ENCODE assay signal across 22 cellular contexts in genomic region chr6:20672038-20672437, GRCh38.
A peak's percentile ranks its signal among the peaks of the same experiment; 100 is the strongest.
DNase-seq lines count a peak whose midpoint lies in the region; ATAC-seq, FAIRE-seq and TF ChIP-seq lines count a peak whose summit lies in the region.
"Had no signal": no experiment of that assay in that cellular context is flagged by ENCODE, and none has a peak within 500 bp of the region (broad histone marks: within the 10 kb centered on the region; RNA-seq: fewer than 3 reads in every experiment).

No MANE protein-coding gene starts in this region.

- no peak for ATAC-seq in K562
- ATAC-seq in GM21529 (IDR thresholded peaks at IDR 0.05; ENCODE audit: unreplicated experiment), result no peak
- ATAC-seq: CD8-positive, alpha-beta T cell had no signal

- no peak overlapping the region for H3K9ac ChIP-seq in H9 (ENCODE audit: extremely low read depth, insufficient read length, low read length)
- no peak overlapping the region for H3K9ac ChIP-seq in K562 (ENCODE audit: insufficient read depth in 1 of 2, low read depth in 2 of 2, low read length in 2 of 2)
- H3K9ac ChIP-seq: BLaER1 had no signal

- DNase-seq in H9 (no peak), K562 (ENCODE audit: extremely low read depth in 1 of 4, low spot score in 3 of 4) (no peak), activated T-cell treated with anti-CD3 and anti-CD28 coated beads for 4 hours (no peak), ascending aorta (ENCODE audit: low spot score in 2 of 2) (no peak)
- DNase-seq: 8988T; ACHN; BE2C; C1 segment of cervical spinal cord; Caco-2; Calu3; CD4-positive, alpha-beta T cell; CD8-positive, alpha-beta T cell; DMS79 treated with DMSO at 0.1 percent for 48 hours; GF-D8 had no signal

- no peak overlapping the region for H2BK15ac ChIP-seq in H9 (ENCODE audit: low read depth, low read length)

- no peak overlapping the region for H2AFZ ChIP-seq in H9 (ENCODE audit: low read length)
- no peak overlapping the region for H2AFZ ChIP-seq in K562 (ENCODE audit: low read depth, low read length)

- H2AK5ac ChIP-seq in H9 (ENCODE audit: insufficient read length, low read length), result no peak overlapping the region

- no peaks in the 10 kb centered on the region for H3K23me2 ChIP-seq in H9 (ENCODE audit: insufficient read length, low read depth, low read length, poor library complexity, severe bottlenecking)

- H4K8ac ChIP-seq in H9 (replicated peaks; ENCODE audit: insufficient read length, low read depth, low read length), result no peak overlapping the region

- in situ Hi-C loops in K562 (cut with MboI), result no loop called here

- H2BK5ac ChIP-seq in H9 (ENCODE audit: insufficient read length, low read length), result no peak overlapping the region

- H3K27ac Mint-ChIP-seq in H9, result peak overlapping the region in 2 of 3 experiments; percentile 71 to 74; a peak in 3 of 7 replicates
- H3K27ac Mint-ChIP-seq: CD4-positive, alpha-beta T cell; CD8-positive, alpha-beta T cell had no signal

- TF ChIP-seq CTCF in H9 (conservative IDR thresholded peaks at IDR 0.05), result no peak
- no peak for TF ChIP-seq CTCF in K562 (IDR thresholded peaks at IDR 0.05 in 2 of 3, conservative IDR thresholded peaks at IDR 0.05 in 1 of 3; ENCODE audit: insufficient read depth in 2 of 3, low read depth in 1 of 3, low read length in 3 of 3)
- TF ChIP-seq CTCF in ascending aorta (IDR thresholded peaks at IDR 0.05), result no peak

- no peak overlapping the region for H3K4ac ChIP-seq in H9 (ENCODE audit: low read depth, low read length)

- BruUV-seq in K562 (replicated peaks; lab: Mats Ljungman, UMichigan), result no TSS peak

- H3K36me3 Mint-ChIP-seq in H9 (ENCODE audit: insufficient read depth in 1 of 3, low read depth in 3 of 3), result peaks cover 0 to 5% (median 0%) of the 10 kb centered on the region in 3 experiments; a peak in 1 of 7 replicates

- H3K4me1 ChIP-seq in H9 (ENCODE audit: insufficient read depth, low read length) (no peaks in the 10 kb centered on the region; the same call in 1 of the 2 replicates), K562 (replicated peaks in 1 of 2; ENCODE audit: control insufficient read depth in 2 of 2, insufficient read depth in 2 of 2, low read length in 2 of 2) (peaks cover 0 to 6% of the 10 kb centered on the region in 2 experiments; a peak in 2 of 5 replicates), ascending aorta (no peaks in the 10 kb centered on the region)
- H3K4me1 ChIP-seq: BLaER1, Caco-2 had no signal

- H3K36me3 ChIP-seq in K562 (ENCODE audit: control insufficient read depth, insufficient read depth, low read length), result no peaks in the 10 kb centered on the region
- H3K36me3 ChIP-seq in ascending aorta, result no peaks in the 10 kb centered on the region
- H3K36me3 ChIP-seq: BE2C had no signal

- H3K4me3 Mint-ChIP-seq in H9, result no peak overlapping the region
- H3K4me3 Mint-ChIP-seq: CD14-positive monocyte; CD4-positive, alpha-beta T cell; CD8-positive, alpha-beta T cell had no signal

- H3K56ac ChIP-seq in H9 (ENCODE audit: insufficient read length, low read depth, low read length), result no peak overlapping the region

- H3K79me2 ChIP-seq in H9 (ENCODE audit: insufficient read depth, low read length), result no peaks in the 10 kb centered on the region
- no peaks in the 10 kb centered on the region; the same call in 2 of the 3 replicates for H3K79me2 ChIP-seq in K562 (ENCODE audit: control insufficient read depth, insufficient read depth, low read length)

- H3K4me3 ChIP-seq in K562 (no peak overlapping the region), ascending aorta (no peak overlapping the region)
- H3K4me3 ChIP-seq: BLaER1 had no signal

- H3K9me3 ChIP-seq in H9 (ENCODE audit: control insufficient read depth, low read depth, low read length) (no peaks in the 10 kb centered on the region), K562 (replicated peaks; ENCODE audit: control insufficient read depth, insufficient read depth, low read depth, low read length) (no peaks in the 10 kb centered on the region), ascending aorta (no peaks in the 10 kb centered on the region)
- H3K9me3 ChIP-seq: BE2C, Caco-2 had no signal

- intact Hi-C loops in K562 (cut with micrococcal nuclease) (no loop called here), ascending aorta (cut with DNase I) (loop anchor here (5.0 kb wide), 1 partner anchor 295 kb away; no protein-coding TSS in a partner anchor)

- H2BK12ac ChIP-seq in H9 (ENCODE audit: insufficient read length, low read depth, low read length), result no peak overlapping the region

- no CpG with 5 or more reads among the region's 2 CpGs for WGBS in H9 (ENCODE audit: extremely low coverage, insufficient read length, low lambda C conversion rate)
- whole genome bisulfite sequencing in K562 (ENCODE audit: insufficient coverage, low coverage, missing lambda C conversion rate), result 60% methylated on average over 2 of the region's 2 CpGs

- H3T11ph ChIP-seq in H9 (ENCODE audit: low read length), result no peak overlapping the region

- TF ChIP-seq RAD21 in K562 (CRISPR knock-in tag; conservative IDR thresholded peaks at IDR 0.05 in 1 of 2, IDR thresholded peaks at IDR 0.05 in 1 of 2), result no peak

- H3K18ac ChIP-seq in H9 (ENCODE audit: insufficient read length, low read depth, low read length), result no peak overlapping the region

- H4K20me1 ChIP-seq in H9 (ENCODE audit: control insufficient read depth, insufficient read depth, insufficient read length) (no peaks in the 10 kb centered on the region), K562 (replicated peaks; ENCODE audit: control insufficient read depth, insufficient read depth, low read length) (no peaks in the 10 kb centered on the region; the same call in 1 of the 2 replicates)
- H4K20me1 ChIP-seq: BLaER1 had no signal

- no peak overlapping the region for H3K14ac ChIP-seq in H9 (ENCODE audit: insufficient read depth, low read length)

- H2BK120ac ChIP-seq in H9 (ENCODE audit: low read depth, low read length, poor library complexity, severe bottlenecking), result no peak overlapping the region

- no peaks in the 10 kb centered on the region for H3K79me1 ChIP-seq in H9 (ENCODE audit: insufficient read depth, low read depth, low read length, poor library complexity, severe bottlenecking)

- no peaks in the 10 kb centered on the region for H3K27me3 Mint-ChIP-seq in H9 (ENCODE audit: low read depth)
- H3K27me3 Mint-ChIP-seq: CD4-positive, alpha-beta T cell had no signal

- H3K27ac ChIP-seq in H9 (ENCODE audit: insufficient read length, low read depth, low read length) (no peak overlapping the region), K562 (ENCODE audit: extremely low read depth, low read depth, low read length) (no peak overlapping the region), ascending aorta (no peak overlapping the region)
- H3K27ac ChIP-seq: BLaER1 had no signal

- POLR2A ChIA-PET in K562 (lab: Yijun Ruan, JAX), result interaction anchor here (0.9 kb wide), 1 partner anchor 10 kb away, joined by 3 read pairs; no protein-coding TSS in a partner anchor

- H3K9me1 ChIP-seq in K562 (ENCODE audit: control insufficient read depth, insufficient read depth, low read length), result no peaks in the 10 kb centered on the region

- TF ChIP-seq POLR2A in K562 (conservative IDR thresholded peaks at IDR 0.05), result no peak

- H4K91ac ChIP-seq in H9 (ENCODE audit: insufficient read length, low read depth, low read length), result no peak overlapping the region

- H3K4me1 Mint-ChIP-seq in H9, result peaks cover 10 to 14% of the 10 kb centered on the region in 2 experiments

- CTCF ChIA-PET in K562 (lab: Yijun Ruan, JAX; ENCODE audit: low intra/inter-chr PET ratio), result no interaction called here

- H3K27me3 ChIP-seq in H9 (ENCODE audit: insufficient read depth, low read length), result no peaks in the 10 kb centered on the region
- H3K27me3 ChIP-seq in K562 (ENCODE audit: control insufficient read depth in 2 of 2, insufficient read depth in 2 of 2, low read length in 2 of 2), result no peaks in the 10 kb centered on the region
- H3K27me3 ChIP-seq in ascending aorta, result no peaks in the 10 kb centered on the region
- H3K27me3 ChIP-seq: BE2C, BLaER1 had no signal

- no peak overlapping the region for H3K4me2 ChIP-seq in H9 (ENCODE audit: insufficient read depth, insufficient read length, low read length)
- no peak overlapping the region for H3K4me2 ChIP-seq in K562 (ENCODE audit: insufficient read depth, low read length)
- H3K4me2 ChIP-seq: BLaER1 had no signal

- no peak overlapping the region for H2BK20ac ChIP-seq in H9 (ENCODE audit: low read depth, low read length, poor library complexity, severe bottlenecking)

- H3K9me3 Mint-ChIP-seq in H9, result no peaks in the 10 kb centered on the region; a peak in 1 of 5 replicates
- H3K9me3 Mint-ChIP-seq: CD4-positive, alpha-beta T cell had no signal

- H3K23ac ChIP-seq in H9 (ENCODE audit: insufficient read length, low read depth, low read length), result no peak overlapping the region

- no peak overlapping the region for H4K5ac ChIP-seq in H9 (ENCODE audit: insufficient read length, low read depth, low read length)

- TF ChIP-seq EP300 in K562 (IDR thresholded peaks at IDR 0.05; ENCODE audit: low read length), result no peak

- no peak for FAIRE-seq in K562 (lab: Jason Lieb, UNC)
- FAIRE-seq: A204.1, D721Med, G401.6, GM12891, GM19239 had no signal

TF ChIP-seq in K562, 482 proteins besides CTCF, POLR2A, EP300 and RAD21 (continues in another document):
- no peak for TF ChIP-seq PHF20 (IDR thresholded peaks at IDR 0.05; ENCODE audit: partially characterized antibody)
- no peak for TF ChIP-seq SIRT6 (IDR thresholded peaks at IDR 0.05; ENCODE audit: low read depth, low read length)
- no peak for TF ChIP-seq SNRNP70 (optimal IDR thresholded peaks at IDR 0.05; ENCODE audit: low read depth, low read length)
- no peak for TF ChIP-seq RBM34 (IDR thresholded peaks at IDR 0.05; ENCODE audit: borderline replicate concordance, insufficient read depth, low read length)
- no peak for TF ChIP-seq RBM17 (IDR thresholded peaks at IDR 0.05; ENCODE audit: borderline replicate concordance, low read depth, low read length)
- TF ChIP-seq, protein P1, sequence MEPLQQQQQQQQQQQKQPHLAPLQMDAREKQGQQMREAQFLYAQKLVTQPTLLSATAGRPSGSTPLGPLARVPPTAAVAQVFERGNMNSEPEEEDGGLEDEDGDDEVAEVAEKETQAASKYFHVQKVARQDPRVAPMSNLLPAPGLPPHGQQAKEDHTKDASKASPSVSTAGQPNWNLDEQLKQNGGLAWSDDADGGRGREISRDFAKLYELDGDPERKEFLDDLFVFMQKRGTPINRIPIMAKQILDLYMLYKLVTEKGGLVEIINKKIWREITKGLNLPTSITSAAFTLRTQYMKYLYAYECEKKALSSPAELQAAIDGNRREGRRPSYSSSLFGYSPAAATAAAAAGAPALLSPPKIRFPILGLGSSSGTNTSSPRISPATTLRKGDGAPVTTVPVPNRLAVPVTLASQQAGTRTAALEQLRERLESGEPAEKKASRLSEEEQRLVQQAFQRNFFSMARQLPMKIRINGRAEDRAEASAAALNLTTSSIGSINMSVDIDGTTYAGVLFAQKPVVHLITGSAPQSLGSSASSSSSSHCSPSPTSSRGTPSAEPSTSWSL (CRISPR knock-in tag; IDR thresholded peaks at IDR 0.05; ENCODE audit: borderline replicate concordance), result no peak
- TF ChIP-seq NONO (IDR thresholded peaks at IDR 0.05; ENCODE audit: low read depth in 2 of 2, low read length in 1 of 2), result no peak
- no peak for TF ChIP-seq ZNF589 (CRISPR knock-in tag; IDR thresholded peaks at IDR 0.05; ENCODE audit: low read depth)
- no peak for TF ChIP-seq TGIF2 (CRISPR knock-in tag; IDR thresholded peaks at IDR 0.05)
- no peak for TF ChIP-seq ZNF347 (CRISPR knock-in tag; IDR thresholded peaks at IDR 0.05; ENCODE audit: low read depth)
